Comparison of ENCODE assay signal across 1 cellular context in the genomic region with DNA sequence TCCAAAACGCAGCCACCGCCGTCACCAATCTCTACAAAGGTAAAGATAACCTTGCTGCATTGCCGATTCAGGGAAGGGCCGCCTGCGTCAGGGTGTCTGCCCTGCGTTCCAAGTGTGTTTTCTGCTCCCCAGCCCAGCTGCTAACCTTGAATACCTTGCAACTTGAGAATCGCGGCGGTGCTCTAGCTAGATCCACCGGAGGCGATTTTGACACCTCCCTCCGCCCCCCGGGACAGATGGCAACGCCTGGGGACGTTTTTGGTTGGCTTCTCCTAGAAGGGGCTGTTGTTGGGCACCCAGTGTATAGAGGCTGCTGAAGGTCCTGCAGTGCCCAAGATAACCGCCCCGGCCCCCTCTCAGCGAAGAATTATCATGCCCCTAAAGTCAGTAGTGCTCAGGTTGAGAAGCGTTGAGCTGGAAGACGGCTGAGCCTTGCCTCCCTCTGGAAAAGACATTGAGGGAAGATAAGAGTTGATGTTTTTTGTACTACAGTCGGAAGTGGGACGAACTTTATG.
TF ChIP-seq lines count a peak whose summit lies in the region.

No MANE protein-coding gene starts in this region.

TF ChIP-seq in SK-N-SH treated with all-trans-retinoic acid at 6 μM for 48 hours, 23 proteins besides CTCF, POLR2A, EP300 and RAD21 (continued from another document):
- TF ChIP-seq ZFP3 (CRISPR knock-in tag; IDR thresholded peaks at IDR 0.05) = no peak
- TF ChIP-seq, protein P1, sequence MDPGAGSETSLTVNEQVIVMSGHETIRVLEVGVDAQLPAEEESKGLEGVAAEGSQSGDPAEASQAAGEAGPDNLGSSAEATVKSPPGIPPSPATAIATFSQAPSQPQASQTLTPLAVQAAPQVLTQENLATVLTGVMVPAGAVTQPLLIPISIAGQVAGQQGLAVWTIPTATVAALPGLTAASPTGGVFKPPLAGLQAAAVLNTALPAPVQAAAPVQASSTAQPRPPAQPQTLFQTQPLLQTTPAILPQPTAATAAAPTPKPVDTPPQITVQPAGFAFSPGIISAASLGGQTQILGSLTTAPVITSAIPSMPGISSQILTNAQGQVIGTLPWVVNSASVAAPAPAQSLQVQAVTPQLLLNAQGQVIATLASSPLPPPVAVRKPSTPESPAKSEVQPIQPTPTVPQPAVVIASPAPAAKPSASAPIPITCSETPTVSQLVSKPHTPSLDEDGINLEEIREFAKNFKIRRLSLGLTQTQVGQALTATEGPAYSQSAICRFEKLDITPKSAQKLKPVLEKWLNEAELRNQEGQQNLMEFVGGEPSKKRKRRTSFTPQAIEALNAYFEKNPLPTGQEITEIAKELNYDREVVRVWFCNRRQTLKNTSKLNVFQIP (CRISPR knock-in tag; IDR thresholded peaks at IDR 0.05; ENCODE audit: borderline replicate concordance, low read depth) = no peak
- TF ChIP-seq RARB (CRISPR knock-in tag; IDR thresholded peaks at IDR 0.05) = no peak
- no peak for TF ChIP-seq ZFP30 (CRISPR knock-in tag; IDR thresholded peaks at IDR 0.05)
- TF ChIP-seq, protein P2, sequence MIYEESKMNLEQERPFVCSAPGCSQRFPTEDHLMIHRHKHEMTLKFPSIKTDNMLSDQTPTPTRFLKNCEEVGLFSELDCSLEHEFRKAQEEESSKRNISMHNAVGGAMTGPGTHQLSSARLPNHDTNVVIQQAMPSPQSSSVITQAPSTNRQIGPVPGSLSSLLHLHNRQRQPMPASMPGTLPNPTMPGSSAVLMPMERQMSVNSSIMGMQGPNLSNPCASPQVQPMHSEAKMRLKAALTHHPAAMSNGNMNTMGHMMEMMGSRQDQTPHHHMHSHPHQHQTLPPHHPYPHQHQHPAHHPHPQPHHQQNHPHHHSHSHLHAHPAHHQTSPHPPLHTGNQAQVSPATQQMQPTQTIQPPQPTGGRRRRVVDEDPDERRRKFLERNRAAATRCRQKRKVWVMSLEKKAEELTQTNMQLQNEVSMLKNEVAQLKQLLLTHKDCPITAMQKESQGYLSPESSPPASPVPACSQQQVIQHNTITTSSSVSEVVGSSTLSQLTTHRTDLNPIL (CRISPR knock-in tag; IDR thresholded peaks at IDR 0.05; ENCODE audit: low read depth) = no peak
